Comparison of ENCODE assay signal across 1 cellular context in genomic region chr15:100690786-100691160, GRCh38.
TF ChIP-seq lines count a peak whose summit lies in the region.

No MANE protein-coding gene starts in this region.

TF ChIP-seq in IMR-90, 13 proteins besides CTCF, POLR2A, EP300 and RAD21:
- TF ChIP-seq CHD1 (IDR thresholded peaks at IDR 0.05; ENCODE audit: low read depth, low read length): no peak
